10 cellular contexts compared by ENCODE assay signal in genomic region chr1:162633327-162633762, GRCh38. TPM values are rescaled to one million over a fixed set of nuclear protein-coding genes. Genes with fewer than 3 reads are reported as not detected.
DNase-seq lines count a peak whose midpoint lies in the region; ATAC-seq, FAIRE-seq and TF ChIP-seq lines count a peak whose summit lies in the region.
"Had no signal": no experiment of that assay in that cellular context is flagged by ENCODE, and none has a peak within 500 bp of the region (broad histone marks: within the 10 kb centered on the region; RNA-seq: fewer than 3 reads in every experiment).

No MANE protein-coding gene starts in this region.

- peak overlapping the region; percentile 17 for H3K4me3 ChIP-seq in kidney epithelial cell (ENCODE audit: low read depth, low read length)
- H3K4me3 ChIP-seq: BLaER1 treated with 17β-estradiol and CSF1 and Interleukin-3, amounts not matched to agents 10 nM and 100 nM had no signal

- no peaks in the 10 kb centered on the region for H3K4me1 Mint-ChIP-seq in activated naive CD4-positive, alpha-beta T cell treated with anti-CD3 and anti-CD28 coated beads for 36 hours (ENCODE audit: low read depth)
- H3K4me1 Mint-ChIP-seq: natural killer cell had no signal

- H3K4me3 Mint-ChIP-seq in activated naive CD4-positive, alpha-beta T cell treated with anti-CD3 and anti-CD28 coated beads for 36 hours = no peak overlapping the region
- H3K4me3 Mint-ChIP-seq: natural killer cell had no signal

- H3K27me3 ChIP-seq in kidney epithelial cell (ENCODE audit: control insufficient read depth, insufficient read depth, low read length) = no peaks in the 10 kb centered on the region
- H3K27me3 ChIP-seq: BLaER1 treated with 17β-estradiol and CSF1 and Interleukin-3, amounts not matched to agents 10 nM and 100 nM had no signal

- H3K36me3 Mint-ChIP-seq in activated naive CD4-positive, alpha-beta T cell treated with anti-CD3 and anti-CD28 coated beads for 36 hours (ENCODE audit: low read depth) = no peaks in the 10 kb centered on the region
- H3K36me3 Mint-ChIP-seq: natural killer cell had no signal

- no peaks in the 10 kb centered on the region for H3K9me3 Mint-ChIP-seq in activated naive CD4-positive, alpha-beta T cell treated with anti-CD3 and anti-CD28 coated beads for 36 hours
- H3K9me3 Mint-ChIP-seq: natural killer cell had no signal

- CTCF ChIA-PET in activated naive CD4-positive, alpha-beta T cell treated with anti-CD3 and anti-CD28 coated beads for 36 hours (lab: Charles Lee) = no interaction called here

- TF ChIP-seq CTCF in kidney epithelial cell (IDR thresholded peaks at IDR 0.05; ENCODE audit: insufficient read depth, low read length, poor library complexity, severe bottlenecking) = no peak

- DNase-seq in RPMI7951 (ENCODE audit: low read depth) = peak; percentile 67
- no peak for DNase-seq in kidney epithelial cell (ENCODE audit: low read depth)
- no peak for DNase-seq in Kasumi-1 (lab: John Stamatoyannopoulos, UW)
- no peak for DNase-seq in activated effector memory CD4-positive, alpha-beta T cell treated with anti-CD3 and anti-CD28 coated beads, Interleukin-2, amount 50 U/mL, for 16 hours
- DNase-seq in ureter (ENCODE audit: low spot score) = no peak
- no peak for DNase-seq in activated naive CD4-positive, alpha-beta T cell treated with anti-CD3 and anti-CD28 coated beads for 36 hours
- DNase-seq: natural killer cell had no signal

- no peak overlapping the region for H3K27ac Mint-ChIP-seq in activated naive CD4-positive, alpha-beta T cell treated with anti-CD3 and anti-CD28 coated beads for 36 hours
- H3K27ac Mint-ChIP-seq: natural killer cell had no signal

- H3K27me3 Mint-ChIP-seq in activated naive CD4-positive, alpha-beta T cell treated with anti-CD3 and anti-CD28 coated beads for 36 hours (ENCODE audit: low read depth) = peaks cover 3% of the 10 kb centered on the region

- peak; percentile 66 for ATAC-seq in GM21423 (IDR thresholded peaks at IDR 0.05; ENCODE audit: unreplicated experiment)
- ATAC-seq: natural killer cell had no signal

- FAIRE-seq in A204.1 (lab: Jason Lieb, UNC) = peak; percentile 23

- no peaks in the 10 kb centered on the region for H3K36me3 ChIP-seq in kidney epithelial cell (ENCODE audit: control insufficient read depth, insufficient read depth, low read length)
- H3K36me3 ChIP-seq: BLaER1 treated with 17β-estradiol and CSF1 and Interleukin-3, amounts not matched to agents 10 nM and 100 nM had no signal

- intact Hi-C loops in activated naive CD4-positive, alpha-beta T cell treated with anti-CD3 and anti-CD28 coated beads for 36 hours (cut with micrococcal nuclease) = no loop called here

RNA-seq across cellular contexts. Expression of gene DDR2, which starts 1.1 kb away (rescaled TPM):
- 47.2 and 58.2 TPM in 2 replicates for total RNA-seq in RPMI7951 (2014; rRNA removed; shearing (Covaris generic))
- total RNA-seq in kidney epithelial cell (3.8 and 4.0 TPM in 2 replicates), ureter (60.3 TPM)
- total RNA-seq in activated naive CD4-positive, alpha-beta T cell treated with anti-CD3 and anti-CD28 coated beads for 36 hours = under 1 TPM; 0.26 to 0.40 TPM
